In genomic region chr16:58493756-58494431, GRCh38 we compare ENCODE assay signal across 26 cellular contexts. TPM values are rescaled to one million over a fixed set of nuclear protein-coding genes. Genes with fewer than 3 reads are reported as not detected.
A peak's percentile ranks its signal among the peaks of the same experiment; 100 is the strongest.
DNase-seq lines count a peak whose midpoint lies in the region; ATAC-seq and TF ChIP-seq lines count a peak whose summit lies in the region.
"Had no signal": no experiment of that assay in that cellular context is flagged by ENCODE, and none has a peak within 500 bp of the region (broad histone marks: within the 10 kb centered on the region; RNA-seq: fewer than 3 reads in every experiment).

No MANE protein-coding gene starts in this region.

- peak overlapping the region in 2 of 11 experiments; percentile 28 to 33; a peak in 2 of 22 replicates for H3K9ac ChIP-seq in BLaER1 treated with 17β-estradiol and CSF1 and Interleukin-3, amounts not matched to agents 10 nM and 100 nM
- no peak overlapping the region for H3K9ac ChIP-seq in H9 (ENCODE audit: extremely low read depth, insufficient read length, low read length)

- H3K36me3 ChIP-seq in BLaER1 treated with 17β-estradiol and CSF1 and Interleukin-3, amounts not matched to agents 10 nM and 100 nM: no peaks in the 10 kb centered on the region
- H3K36me3 ChIP-seq: prostate gland, stomach had no signal

- H4K8ac ChIP-seq in H9 (replicated peaks; ENCODE audit: insufficient read length, low read depth, low read length): no peak overlapping the region

- H3K9me3 ChIP-seq in BLaER1 treated with 17β-estradiol and CSF1 and Interleukin-3, amounts not matched to agents 10 nM and 100 nM (replicated peaks in 1 of 11): no peaks in the 10 kb centered on the region
- H3K9me3 ChIP-seq in H9 (ENCODE audit: control insufficient read depth, low read depth, low read length): no peaks in the 10 kb centered on the region
- H3K9me3 ChIP-seq: prostate gland, stomach had no signal

- 0 out of 22 replicates have a peak, but pooled peaks cover 0 to 6% (median 0%) of the 10 kb centered on the region in 11 experiments for H4K20me1 ChIP-seq in BLaER1 treated with 17β-estradiol and CSF1 and Interleukin-3, amounts not matched to agents 10 nM and 100 nM
- H4K20me1 ChIP-seq in H9 (ENCODE audit: control insufficient read depth, insufficient read depth, insufficient read length): no peaks in the 10 kb centered on the region

- H3K4ac ChIP-seq in H9 (ENCODE audit: low read depth, low read length): peak overlapping the region; percentile 48

- no peak overlapping the region for H4K5ac ChIP-seq in H9 (ENCODE audit: insufficient read length, low read depth, low read length)

- no CpG with 5 or more reads among the region's 20 CpGs for WGBS in H9 (ENCODE audit: extremely low coverage, insufficient read length, low lambda C conversion rate)

- TF ChIP-seq CTCF in H9 (conservative IDR thresholded peaks at IDR 0.05) (no peak), chondrocyte (IDR thresholded peaks at IDR 0.05) (no peak), neural crest cell (conservative IDR thresholded peaks at IDR 0.05) (no peak)

- H3K9me3 Mint-ChIP-seq in H9 (peaks cover 0 to 2% of the 10 kb centered on the region in 2 experiments; a peak in 2 of 5 replicates), chondrocyte (ENCODE audit: low read depth) (no peaks in the 10 kb centered on the region), neural crest cell (no peaks in the 10 kb centered on the region)
- H3K9me3 Mint-ChIP-seq: activated T-cell treated with anti-CD3 and anti-CD28 coated beads, Interleukin-2, amount 50 U/mL, for 4 hours; CD4-positive, alpha-beta memory T cell; nephron had no signal

- peaks cover 0 to 2% (median 0%) of the 10 kb centered on the region in 3 experiments; a peak in 1 of 7 replicates for H3K36me3 Mint-ChIP-seq in H9 (ENCODE audit: insufficient read depth in 1 of 3, low read depth in 3 of 3)
- H3K36me3 Mint-ChIP-seq in chondrocyte (ENCODE audit: low read depth): no peaks in the 10 kb centered on the region
- no peaks in the 10 kb centered on the region for H3K36me3 Mint-ChIP-seq in neural crest cell (ENCODE audit: low read depth)
- H3K36me3 Mint-ChIP-seq: CD4-positive, alpha-beta memory T cell had no signal

- H3K4me1 Mint-ChIP-seq in H9 (peaks cover 14 to 41% of the 10 kb centered on the region in 2 experiments), chondrocyte (ENCODE audit: low read depth) (peaks cover 10% of the 10 kb centered on the region), neural crest cell (peaks cover 48% of the 10 kb centered on the region)

- no peak overlapping the region for H2BK5ac ChIP-seq in H9 (ENCODE audit: insufficient read length, low read length)

- no peak overlapping the region for H3K56ac ChIP-seq in H9 (ENCODE audit: insufficient read length, low read depth, low read length)

- H3K23ac ChIP-seq in H9 (ENCODE audit: insufficient read length, low read depth, low read length): no peak overlapping the region

- no peak overlapping the region for H2BK120ac ChIP-seq in H9 (ENCODE audit: low read depth, low read length, poor library complexity, severe bottlenecking)

- H3K4me2 ChIP-seq in BLaER1 treated with 17β-estradiol and CSF1 and Interleukin-3, amounts not matched to agents 10 nM and 100 nM: peak overlapping the region in 6 of 11 experiments; percentile 16 to 81 (median 68); a peak in 8 of 22 replicates
- no peak overlapping the region for H3K4me2 ChIP-seq in H9 (ENCODE audit: insufficient read depth, insufficient read length, low read length)

- no peak overlapping the region for H2BK20ac ChIP-seq in H9 (ENCODE audit: low read depth, low read length, poor library complexity, severe bottlenecking)

- DNase-seq in H9: no peak
- DNase-seq in chondrocyte (ENCODE audit: low spot score): peak; percentile 82
- no peak for DNase-seq in neural crest cell (ENCODE audit: low read depth, low spot score)
- DNase-seq in activated gamma-delta T cell treated with Interleukin-2 at 50 U/mL for 16 hours: no peak
- no peak for DNase-seq in activated effector memory CD4-positive, alpha-beta T cell treated with Interleukin-2 at 50 U/mL for 16 hours
- DNase-seq in activated CD8-positive, alpha-beta memory T cell treated with anti-CD3 and anti-CD28 coated beads for 24 hours: no peak
- DNase-seq: activated naive CD4-positive, alpha-beta T cell treated with anti-CD3 and anti-CD28 coated beads, Interleukin-2, amount 50 U/mL, for 16 hours; activated T-cell treated with anti-CD3 and anti-CD28 coated beads, Interleukin-2, amount 50 U/mL, for 4 hours; CD4-positive, alpha-beta memory T cell; effector CD4-positive, alpha-beta T cell; erythroblast; foreskin fibroblast; GOT3; NCI-H146; NCI-H524 treated with DMSO at 0.1 percent for 48 hours; NK-92 treated with Interleukin-12 subunit alpha and Interleukin-12 subunit beta, amount 100 ng/mL, for 24 hours; SIG-M5; stimulated activated CD8-positive, alpha-beta memory T cell treated with anti-CD3 and anti-CD28 coated beads, Interleukin-4, amount 100 ng/mL, for 48 hours; stomach; trophoblast cell had no signal

- peak overlapping the region; percentile 34 for H4K91ac ChIP-seq in H9 (ENCODE audit: insufficient read length, low read depth, low read length)

- H3K79me2 ChIP-seq in H9 (ENCODE audit: insufficient read depth, low read length): no peaks in the 10 kb centered on the region

- H3K27me3 ChIP-seq in BLaER1 treated with 17β-estradiol and CSF1 and Interleukin-3, amounts not matched to agents 10 nM and 100 nM: no peaks in the 10 kb centered on the region
- H3K27me3 ChIP-seq in H9 (ENCODE audit: insufficient read depth, low read length): no peaks in the 10 kb centered on the region

- H3K14ac ChIP-seq in H9 (ENCODE audit: insufficient read depth, low read length): peak overlapping the region; percentile 31

- H3K4me3 Mint-ChIP-seq in H9: no peak overlapping the region
- no peak overlapping the region for H3K4me3 Mint-ChIP-seq in chondrocyte (ENCODE audit: unreplicated experiment)
- no peak overlapping the region for H3K4me3 Mint-ChIP-seq in neural crest cell
- H3K4me3 Mint-ChIP-seq: activated T-cell treated with anti-CD3 and anti-CD28 coated beads, Interleukin-2, amount 50 U/mL, for 4 hours; CD4-positive, alpha-beta memory T cell; nephron had no signal

- H3K4me1 ChIP-seq in BLaER1 treated with 17β-estradiol and CSF1 and Interleukin-3, amounts not matched to agents 10 nM and 100 nM: peaks cover 7 to 58% (median 51%) of the 10 kb centered on the region in 10 experiments
- no peaks in the 10 kb centered on the region; the same call in 1 of the 2 replicates for H3K4me1 ChIP-seq in H9 (ENCODE audit: insufficient read depth, low read length)
- H3K4me1 ChIP-seq: prostate gland had no signal

- no peak overlapping the region for H3K27ac Mint-ChIP-seq in H9
- no peak overlapping the region for H3K27ac Mint-ChIP-seq in chondrocyte (ENCODE audit: unreplicated experiment)
- peak overlapping the region; percentile 99 for H3K27ac Mint-ChIP-seq in neural crest cell (ENCODE audit: unreplicated experiment)

- H2AFZ ChIP-seq in H9 (ENCODE audit: low read length): no peak overlapping the region

- no peaks in the 10 kb centered on the region for H3K79me1 ChIP-seq in H9 (ENCODE audit: insufficient read depth, low read depth, low read length, poor library complexity, severe bottlenecking)

- ATAC-seq in GM18868 (IDR thresholded peaks at IDR 0.05; ENCODE audit: unreplicated experiment): no peak
- ATAC-seq: activated CD4-positive, CD25-positive, alpha-beta regulatory T cell treated with anti-CD3 and anti-CD28 coated beads, Interleukin-2, amount 50 U/mL, for 24 hours; Panc1 had no signal

- peak overlapping the region in 1 of 11 experiments; percentile 77; a peak in 1 of 22 replicates for H3K27ac ChIP-seq in BLaER1 treated with 17β-estradiol and CSF1 and Interleukin-3, amounts not matched to agents 10 nM and 100 nM
- no peak overlapping the region for H3K27ac ChIP-seq in H9 (ENCODE audit: insufficient read length, low read depth, low read length)
- H3K27ac ChIP-seq: prostate gland, stomach had no signal

- peak overlapping the region; percentile 65 for H3K18ac ChIP-seq in H9 (ENCODE audit: insufficient read length, low read depth, low read length)

- no peak overlapping the region for H3K4me3 ChIP-seq in BLaER1 treated with 17β-estradiol and CSF1 and Interleukin-3, amounts not matched to agents 10 nM and 100 nM
- H3K4me3 ChIP-seq: prostate gland, stomach had no signal

- no peak overlapping the region for H2AK5ac ChIP-seq in H9 (ENCODE audit: insufficient read length, low read length)

- peaks cover 44% of the 10 kb centered on the region for H3K27me3 Mint-ChIP-seq in H9 (ENCODE audit: low read depth)
- H3K27me3 Mint-ChIP-seq in chondrocyte (ENCODE audit: low read depth): peaks cover 2% of the 10 kb centered on the region
- no peaks in the 10 kb centered on the region for H3K27me3 Mint-ChIP-seq in neural crest cell (ENCODE audit: low read depth)

- no peak overlapping the region for H3T11ph ChIP-seq in H9 (ENCODE audit: low read length)

- H3K23me2 ChIP-seq in H9 (ENCODE audit: insufficient read length, low read depth, low read length, poor library complexity, severe bottlenecking): no peaks in the 10 kb centered on the region

- H2BK12ac ChIP-seq in H9 (ENCODE audit: insufficient read length, low read depth, low read length): peak overlapping the region; percentile 68

- no peak overlapping the region for H2BK15ac ChIP-seq in H9 (ENCODE audit: low read depth, low read length)

RNA-seq across cellular contexts. Expression of gene NDRG4, which starts 6.0 kb away (rescaled TPM):
- total RNA-seq in H9 (2021): 17.0 and 18.6 TPM in 2 replicates
- total RNA-seq in chondrocyte: 5.8 to 8.7 TPM (median 6.0 TPM) in 3 replicates
- 52.5 and 58.9 TPM in 2 replicates for total RNA-seq in neural crest cell

RNA-seq across cellular contexts. Expression of gene SETD6, which starts 21.4 kb away (rescaled TPM):
- 55.6 and 56.2 TPM in 2 replicates for total RNA-seq in H9 (2021)
- total RNA-seq in chondrocyte: 10.4 to 16.4 TPM (median 13.0 TPM) in 3 replicates
- total RNA-seq in neural crest cell: 34.0 and 35.6 TPM in 2 replicates
